ENCODE assay signal across 19 cellular contexts in genomic region chr17:68541816-68542215, GRCh38. TPM values are rescaled to one million over a fixed set of nuclear protein-coding genes. Genes with fewer than 3 reads are reported as not detected.
DNase-seq lines count a peak whose midpoint lies in the region; ATAC-seq, FAIRE-seq and TF ChIP-seq lines count a peak whose summit lies in the region.
"Had no signal": no experiment of that assay in that cellular context is flagged by ENCODE, and none has a peak within 500 bp of the region (broad histone marks: within the 10 kb centered on the region; RNA-seq: fewer than 3 reads in every experiment).

No MANE protein-coding gene starts in this region.

- peak overlapping the region; percentile 69 for H3K23ac ChIP-seq in mesendoderm (ENCODE audit: low read length)

- no peak for TF ChIP-seq CTCF in upper lobe of left lung (IDR thresholded peaks at IDR 0.05)
- TF ChIP-seq CTCF in kidney (IDR thresholded peaks at IDR 0.05; ENCODE audit: borderline replicate concordance, extremely low read depth, insufficient read depth) = no peak

- H3K27ac ChIP-seq in mesendoderm (ENCODE audit: low read depth, low read length) (no peak overlapping the region), upper lobe of left lung (peak overlapping the region; percentile 59 to 77 (median 69)), kidney (ENCODE audit: low read depth in 2 of 2, low read length in 2 of 2) (no peak overlapping the region)
- H3K27ac ChIP-seq: BLaER1 treated with 17β-estradiol and CSF1 and Interleukin-3, amounts not matched to agents 10 nM and 100 nM; HL-60 had no signal

- H2BK5ac ChIP-seq in mesendoderm (ENCODE audit: low read length) = no peak overlapping the region

- H3K27me3 ChIP-seq in mesendoderm (ENCODE audit: insufficient read depth, low read length, poor library complexity) (no peaks in the 10 kb centered on the region), upper lobe of left lung (no peaks in the 10 kb centered on the region)
- H3K27me3 ChIP-seq: BLaER1 treated with 17β-estradiol and CSF1 and Interleukin-3, amounts not matched to agents 10 nM and 100 nM had no signal

- no peak overlapping the region for H4K8ac ChIP-seq in mesendoderm (ENCODE audit: low read depth, low read length)

- H3K36me3 Mint-ChIP-seq in T-helper 17 cell (ENCODE audit: low read depth) = no peaks in the 10 kb centered on the region

- peak; percentile 1 for ATAC-seq in left ventricle myocardium superior
- ATAC-seq in Right ventricle myocardium superior (ENCODE audit: poor library complexity) = no peak
- ATAC-seq in T-helper 17 cell = no peak
- ATAC-seq in upper lobe of left lung (ENCODE audit: low FRiP score in 2 of 2) = no peak
- no peak for ATAC-seq in GM21390 (IDR thresholded peaks at IDR 0.05; ENCODE audit: unreplicated experiment)
- ATAC-seq: GM12878, Panc1 had no signal

- peak overlapping the region; percentile 2 for H3K4me3 Mint-ChIP-seq in T-helper 17 cell
- H3K4me3 Mint-ChIP-seq: CD8-positive, alpha-beta memory T cell had no signal

- H3K9me3 ChIP-seq in T-helper 17 cell (ENCODE audit: control insufficient read depth, low read length, poor library complexity, severe bottlenecking) = no peaks in the 10 kb centered on the region
- no peaks in the 10 kb centered on the region for H3K9me3 ChIP-seq in upper lobe of left lung
- H3K9me3 ChIP-seq in kidney (ENCODE audit: control insufficient read depth in 1 of 2, low read length in 2 of 2) = no peaks in the 10 kb centered on the region
- H3K9me3 ChIP-seq: A549, HAP-1 had no signal

- H2BK15ac ChIP-seq in mesendoderm (replicated peaks; ENCODE audit: low read depth) = no peak overlapping the region

- H3K4me3 ChIP-seq in mesendoderm (ENCODE audit: low read length) = no peak overlapping the region
- H3K4me3 ChIP-seq in upper lobe of left lung = no peak overlapping the region
- no peak overlapping the region for H3K4me3 ChIP-seq in kidney (ENCODE audit: low read length in 2 of 2)
- H3K4me3 ChIP-seq: A549; BLaER1 treated with 17β-estradiol and CSF1 and Interleukin-3, amounts not matched to agents 10 nM and 100 nM; GM12878; HAP-1 had no signal

- TF ChIP-seq EP300 in upper lobe of left lung (IDR thresholded peaks at IDR 0.05) = no peak

- peaks cover 2% of the 10 kb centered on the region for H3K79me1 ChIP-seq in mesendoderm (ENCODE audit: low read length)

- no peak overlapping the region for H3K4me2 ChIP-seq in mesendoderm (ENCODE audit: low read length)
- H3K4me2 ChIP-seq: BLaER1 treated with 17β-estradiol and CSF1 and Interleukin-3, amounts not matched to agents 10 nM and 100 nM had no signal

- no peak for FAIRE-seq in kidney (lab: Jason Lieb, UNC)
- FAIRE-seq: A549, GM12878 had no signal

- no peak overlapping the region for H2AK5ac ChIP-seq in mesendoderm (ENCODE audit: low read length)

- H3K79me2 ChIP-seq in mesendoderm (ENCODE audit: control insufficient read depth, insufficient read depth, low read length) = no peaks in the 10 kb centered on the region

- no peaks in the 10 kb centered on the region for H3K27me3 Mint-ChIP-seq in T-helper 17 cell
- H3K27me3 Mint-ChIP-seq: CD8-positive, alpha-beta memory T cell had no signal

- WGBS in mesendoderm (ENCODE audit: extremely low coverage, insufficient coverage, low lambda C conversion rate) = no CpG with 5 or more reads among the region's 6 CpGs
- 85 to 90% methylated on average over 6 of the region's 6 CpGs for WGBS in upper lobe of left lung, 2 donors

- no peak for DNase-seq in left ventricle myocardium superior
- DNase-seq in Right ventricle myocardium superior = no peak
- DNase-seq in T-helper 17 cell = no peak
- DNase-seq in mesendoderm = no peak
- no peak for DNase-seq in upper lobe of left lung
- DNase-seq in kidney = no peak
- DNase-seq: CD8-positive, alpha-beta memory T cell; GDM1; NCI-H1417; NCI-H187 treated with DMSO at 0.1 percent for 48 hours; NCI-H446; NCI-H748 treated with DMSO at 0.1 percent for 48 hours had no signal

- no peak for TF ChIP-seq POLR2A in upper lobe of left lung (IDR thresholded peaks at IDR 0.05)

- no peak overlapping the region for H4K5ac ChIP-seq in mesendoderm (ENCODE audit: low read length)

- H2BK120ac ChIP-seq in mesendoderm (ENCODE audit: low read depth, low read length) = no peak overlapping the region

- intact Hi-C loops in left ventricle myocardium superior (cut with micrococcal nuclease) (no loop called here), Right ventricle myocardium superior (cut with DNase I) (no loop called here), kidney (cut with DNase I) (no loop called here)

- peaks cover 13% of the 10 kb centered on the region for H3K36me3 ChIP-seq in mesendoderm (ENCODE audit: control insufficient read depth, insufficient read depth, low read length)
- peaks cover 0 to 50% (median 16%) of the 10 kb centered on the region in 4 donors for H3K36me3 ChIP-seq in upper lobe of left lung
- H3K36me3 ChIP-seq in kidney (ENCODE audit: control insufficient read depth in 1 of 2, insufficient read depth in 2 of 2, low read length in 2 of 2) = peaks cover 13 to 16% of the 10 kb centered on the region in 2 donors

- H3K4me1 Mint-ChIP-seq in T-helper 17 cell = peaks cover 2% of the 10 kb centered on the region
- H3K4me1 Mint-ChIP-seq: CD8-positive, alpha-beta memory T cell had no signal

- H3K18ac ChIP-seq in mesendoderm (ENCODE audit: low read length) = no peak overlapping the region

- no peak overlapping the region for H3K9ac ChIP-seq in mesendoderm (ENCODE audit: low read length)
- no peak overlapping the region for H3K9ac ChIP-seq in kidney (ENCODE audit: low read length in 2 of 2)
- H3K9ac ChIP-seq: BLaER1 treated with 17β-estradiol and CSF1 and Interleukin-3, amounts not matched to agents 10 nM and 100 nM had no signal

- no peak overlapping the region for H3K56ac ChIP-seq in mesendoderm (ENCODE audit: low read length)

- H3K4me1 ChIP-seq in mesendoderm (ENCODE audit: control insufficient read depth, low read depth, low read length) (no peaks in the 10 kb centered on the region), upper lobe of left lung (peaks cover 0 to 30% (median 11%) of the 10 kb centered on the region in 4 donors), kidney (ENCODE audit: control insufficient read depth in 1 of 2, insufficient read depth in 1 of 2, low read depth in 1 of 2, low read length in 2 of 2) (peaks cover 0 to 3% of the 10 kb centered on the region in 2 donors)

- H3K27ac Mint-ChIP-seq in T-helper 17 cell = no peak overlapping the region

- no peak overlapping the region for H3K4ac ChIP-seq in mesendoderm (ENCODE audit: low read depth, low read length)

RNA-seq across cellular contexts. Expression of gene PRKAR1A, which starts 29.6 kb away (rescaled TPM):
- total RNA-seq in left ventricle myocardium superior (599 TPM), Right ventricle myocardium superior (607 TPM), T-helper 17 cell (100 to 1,000 TPM; 133 to 146 TPM), upper lobe of left lung (100 to 1,000 TPM; 161 to 490 (median 396) TPM), kidney (340 TPM)
- 91.6 TPM for polyA plus RNA-seq in mesendoderm (2013, experiment 1 of 2)
- polyA plus RNA-seq in mesendoderm (2013, experiment 2 of 2) = 93.2 TPM
- polyA plus RNA-seq in kidney (ENCODE audit: insufficient read depth, low read depth, low replicate concordance) = 92.3 TPM

RNA-seq across cellular contexts. Expression of gene FAM20A, which starts 59.4 kb away (rescaled TPM):
- 7.6 TPM for total RNA-seq in left ventricle myocardium superior
- 5.0 TPM for total RNA-seq in Right ventricle myocardium superior
- total RNA-seq in T-helper 17 cell = under 1 TPM in 1 of 2 donors, not detected in 1; 0.42 TPM
- 11.4 TPM for polyA plus RNA-seq in mesendoderm (2013, experiment 1 of 2)
- polyA plus RNA-seq in mesendoderm (2013, experiment 2 of 2) = 11.3 TPM
- total RNA-seq in upper lobe of left lung = 100 to 1,000 TPM in 2 of 6 donors, 10 to 100 TPM in 4; 40.3 to 150 (median 59.7) TPM
- total RNA-seq in kidney = 77.7 TPM
- 65.8 TPM for polyA plus RNA-seq in kidney (ENCODE audit: insufficient read depth, low read depth, low replicate concordance)
- total RNA-seq: CD8-positive, alpha-beta memory T cell; GM12878 had no signal

Comparison
In these comparisons a context has a peak if more than half of its experiments do, and no peak if none do; other contexts are left out.
1. H3K27ac ChIP-seq: peak in upper lobe of left lung (4 of 4); none in mesendoderm (single experiment) and kidney (0 of 2).